Comparison of ENCODE assay signal across 10 cellular contexts in the genomic region with DNA sequence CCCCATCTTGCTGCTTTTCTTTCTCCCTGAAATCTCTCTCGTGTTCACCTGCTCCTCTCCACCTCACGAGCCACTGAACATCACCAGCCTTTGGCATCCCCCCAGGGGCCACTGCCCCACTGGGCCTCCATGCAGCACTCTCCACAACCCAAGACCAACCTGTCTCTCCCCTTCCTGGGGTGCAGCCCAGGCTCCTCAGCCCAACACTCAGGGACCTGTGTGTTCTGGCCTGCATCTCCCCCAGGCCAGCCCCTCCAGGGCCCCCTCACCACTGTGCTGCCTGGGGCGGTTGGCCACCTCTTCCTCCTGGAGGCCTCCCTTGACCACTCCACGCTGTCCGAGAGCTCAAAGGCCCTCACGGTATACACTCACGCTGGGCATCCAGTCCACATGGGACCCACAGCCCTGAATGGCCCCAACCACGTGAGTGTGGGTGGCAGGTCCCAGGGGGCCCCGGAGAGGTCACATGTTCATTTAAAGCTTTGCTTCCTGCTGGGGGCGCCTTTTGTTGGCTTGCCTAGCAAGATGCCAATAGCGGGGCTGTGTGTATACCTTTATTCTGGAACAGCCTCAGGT. TPM values are rescaled to one million over a fixed set of nuclear protein-coding genes. Genes with fewer than 3 reads are reported as not detected.
DNase-seq lines count a peak whose midpoint lies in the region; ATAC-seq and TF ChIP-seq lines count a peak whose summit lies in the region.
"Had no signal": no experiment of that assay in that cellular context is flagged by ENCODE, and none has a peak within 500 bp of the region (broad histone marks: within the 10 kb centered on the region; RNA-seq: fewer than 3 reads in every experiment).

No MANE protein-coding gene starts in this region.

- WGBS in hepatocyte (ENCODE audit: low lambda C conversion rate, missing lambda C conversion rate), result 91% methylated on average over 11 of the region's 11 CpGs

- H3K4me3 ChIP-seq in MM.1S (ENCODE audit: low read length) (peak overlapping the region; percentile 59; the same call in 1 of the 2 replicates), hepatocyte (no peak overlapping the region)
- H3K4me3 ChIP-seq: lung had no signal

- H3K9me3 ChIP-seq in MM.1S (replicated peaks; ENCODE audit: insufficient read depth, low read length), result no peaks in the 10 kb centered on the region
- H3K9me3 ChIP-seq in hepatocyte (ENCODE audit: low read depth), result no peaks in the 10 kb centered on the region

- H3K27me3 ChIP-seq in MM.1S (replicated peaks; ENCODE audit: insufficient read depth, low read length), result no peaks in the 10 kb centered on the region
- no peaks in the 10 kb centered on the region for H3K27me3 ChIP-seq in hepatocyte

- H3K79me2 ChIP-seq in MM.1S (ENCODE audit: low read length), result peaks cover 10% of the 10 kb centered on the region
- H3K79me2 ChIP-seq in hepatocyte, result peaks cover under 1% of the 10 kb centered on the region

- H3K9me2 ChIP-seq in MM.1S (replicated peaks; ENCODE audit: insufficient read depth, low read length) (no peaks in the 10 kb centered on the region), hepatocyte (replicated peaks; ENCODE audit: insufficient read depth) (no peaks in the 10 kb centered on the region)

- H3K4me3 Mint-ChIP-seq in memory B cell, result peak overlapping the region; percentile 96

- peak; percentile 62 for ATAC-seq in memory B cell (ENCODE audit: low read depth)

- peak overlapping the region; percentile 95 for H3K27ac Mint-ChIP-seq in memory B cell

- DNase-seq in GM10248 (ENCODE audit: extremely low spot score) (peak; percentile 75), GM20000 (ENCODE audit: low spot score) (peak; percentile 78), MM.1S (no peak), memory B cell (ENCODE audit: low spot score in 2 of 2) (peak; percentile 70), GOT3 (lab: John Stamatoyannopoulos, UW) (no peak), hepatocyte (ENCODE audit: low spot score) (no peak), DMS114 treated with DMSO at 0.1 percent for 48 hours (lab: John Stamatoyannopoulos, UW; ENCODE audit: unreplicated experiment) (no peak)
- DNase-seq in effector CD4-positive, alpha-beta T cell, result no peak

- peak overlapping the region; percentile 55; the same call in 1 of the 2 replicates for H3K9ac ChIP-seq in MM.1S (ENCODE audit: low read length)
- H3K9ac ChIP-seq: KMS-11 had no signal

- H3K36me3 Mint-ChIP-seq in memory B cell, result peaks cover 31% of the 10 kb centered on the region

- H3K36me3 ChIP-seq in MM.1S (replicated peaks; ENCODE audit: insufficient read depth, low read length), result no peaks in the 10 kb centered on the region; the same call in 1 of the 2 replicates
- no peaks in the 10 kb centered on the region for H3K36me3 ChIP-seq in hepatocyte (replicated peaks; ENCODE audit: insufficient read depth, low read depth)

- H3K4me1 ChIP-seq in MM.1S (ENCODE audit: low read length) (peaks cover 18% of the 10 kb centered on the region), hepatocyte (ENCODE audit: insufficient read depth) (no peaks in the 10 kb centered on the region)

- no peaks in the 10 kb centered on the region for H4K20me1 ChIP-seq in MM.1S (ENCODE audit: insufficient read depth, low read length)
- H4K20me1 ChIP-seq in hepatocyte (ENCODE audit: insufficient read depth, poor library complexity, severe bottlenecking), result no peaks in the 10 kb centered on the region

- POLR2A ChIA-PET in GM10248 (lab: Yijun Ruan, JAX), result interaction anchor here (0.6 to 3.1 kb wide), 7 partner anchors 13 to 1008 kb away, joined by 3 to 17 read pairs (median 3); a partner anchor contains a TSS

- H3K4me2 ChIP-seq in MM.1S (ENCODE audit: low read depth, low read length) (peak overlapping the region; percentile 89), hepatocyte (no peak overlapping the region)
- H3K4me2 ChIP-seq: KMS-11 had no signal

- no peaks in the 10 kb centered on the region for H3F3A ChIP-seq in MM.1S (ENCODE audit: insufficient read depth, low read length)

- H3K9me3 Mint-ChIP-seq in memory B cell, result no peaks in the 10 kb centered on the region

- H2AFZ ChIP-seq in MM.1S (ENCODE audit: low read length) (0 out of 2 replicates have a peak overlapping the region, but pooled peaks have one; percentile 62), hepatocyte (no peak overlapping the region)

- TF ChIP-seq CTCF in GM10248 (IDR thresholded peaks at IDR 0.05; ENCODE audit: control extremely low read depth, extremely low read depth, low read depth, missing control alignments), result no peak
- TF ChIP-seq CTCF in GM20000 (IDR thresholded peaks at IDR 0.05; ENCODE audit: extremely low read depth, missing control alignments), result no peak
- no peak for TF ChIP-seq CTCF in MM.1S (IDR thresholded peaks at IDR 0.05; ENCODE audit: low read length)
- TF ChIP-seq CTCF in hepatocyte (IDR thresholded peaks at IDR 0.05; ENCODE audit: poor library complexity), result no peak

- peaks cover 46% of the 10 kb centered on the region for H3K4me1 Mint-ChIP-seq in memory B cell

- H3K27ac ChIP-seq in MM.1S (ENCODE audit: low read length) (peak overlapping the region; percentile 7; the same call in 1 of the 2 replicates), hepatocyte (no peak overlapping the region)
- H3K27ac ChIP-seq: KMS-11 had no signal

- H3K27me3 Mint-ChIP-seq in memory B cell, result no peaks in the 10 kb centered on the region

- CTCF ChIA-PET in GM10248 (lab: Yijun Ruan, JAX), result interaction anchor here (1.0 to 12.3 kb wide), 8 partner anchors 11 to 194 kb away, joined by 3 to 115 read pairs (median 4); a partner anchor contains a TSS

RNA-seq across cellular contexts. Expression of a gene that starts 0.5 kb away (rescaled TPM):
- total RNA-seq in hepatocyte, result 3.3 and 3.5 TPM in 2 replicates
- 2.6 and 3.1 TPM in 2 replicates for polyA plus RNA-seq in hepatocyte

RNA-seq across cellular contexts. Expression of a gene that starts 6.7 kb away (rescaled TPM):
- 45.0 and 65.9 TPM in 2 replicates for total RNA-seq in hepatocyte
- polyA plus RNA-seq in hepatocyte, result 42.8 and 50.7 TPM in 2 replicates

RNA-seq across cellular contexts. Expression of a gene that starts 12.7 kb away (rescaled TPM):
- 43.5 and 57.1 TPM in 2 replicates for total RNA-seq in hepatocyte
- polyA plus RNA-seq in hepatocyte, result 143 and 156 TPM in 2 replicates

RNA-seq across cellular contexts. Expression of a gene that starts 36.6 kb away (rescaled TPM):
- total RNA-seq in hepatocyte, result 83.7 and 107 TPM in 2 replicates
- polyA plus RNA-seq in hepatocyte, result 116 and 122 TPM in 2 replicates

RNA-seq across cellular contexts. Expression of a gene that starts 44.3 kb away (rescaled TPM):
- total RNA-seq in hepatocyte, result 31.4 and 67.6 TPM in 2 replicates
- polyA plus RNA-seq in hepatocyte, result 76.1 and 136 TPM in 2 replicates

Comparison
In these comparisons a context has a peak if more than half of its experiments do, and no peak if none do; other contexts are left out.
1. DNase-seq: peak in GM10248 (single experiment), GM20000 (single experiment) and memory B cell (2 of 2); none in MM.1S (single experiment), GOT3 (single experiment), effector CD4-positive, alpha-beta T cell (single experiment), hepatocyte (single experiment) and DMS114 treated with DMSO at 0.1 percent for 48 hours (single experiment).